In genomic region chr2:218392891-218393462, GRCh38 we compare ENCODE assay signal across 1 cellular context.
A peak's percentile ranks its signal among the peaks of the same experiment; 100 is the strongest.
TF ChIP-seq lines count a peak whose summit lies in the region.

No MANE protein-coding gene starts in this region.

TF ChIP-seq in K562, 482 proteins besides CTCF, POLR2A, EP300 and RAD21:
- TF ChIP-seq POLR2H (tag; IDR thresholded peaks at IDR 0.05; ENCODE audit: low read depth) = no peak
- TF ChIP-seq ZNF197 (CRISPR knock-in tag; IDR thresholded peaks at IDR 0.05; ENCODE audit: low read depth) = no peak
- no peak for TF ChIP-seq HOMEZ (CRISPR knock-in tag; IDR thresholded peaks at IDR 0.05)
- no peak for TF ChIP-seq HSF4 (CRISPR knock-in tag; IDR thresholded peaks at IDR 0.05; ENCODE audit: borderline replicate concordance)
- TF ChIP-seq RBFOX2 (IDR thresholded peaks at IDR 0.05; ENCODE audit: low read depth, low read length) = 0 out of 2 replicates have a peak, but pooled peaks have one; percentile 24
- no peak for TF ChIP-seq ESRRA (IDR thresholded peaks at IDR 0.05; ENCODE audit: borderline replicate concordance, low read depth)
